15 cellular contexts compared by ENCODE assay signal in genomic region chr16:11418506-11418905, GRCh38.
DNase-seq lines count a peak whose midpoint lies in the region; TF ChIP-seq lines count a peak whose summit lies in the region.
"Had no signal": no experiment of that assay in that cellular context is flagged by ENCODE, and none has a peak within 500 bp of the region (broad histone marks: within the 10 kb centered on the region; RNA-seq: fewer than 3 reads in every experiment).

No MANE protein-coding gene starts in this region.

- DNase-seq in AG10803 (ENCODE audit: low read depth): peak; percentile 43
- peak; percentile 41 for DNase-seq in GM04503 (ENCODE audit: low read depth)
- peak; percentile 71 for DNase-seq in SK-MEL-5 (ENCODE audit: low read depth, low spot score)
- DNase-seq in fibroblast of the aortic adventitia (ENCODE audit: low read depth): peak; percentile 19
- no peak for DNase-seq in endothelial cell (ENCODE audit: low spot score)
- no peak for DNase-seq in NOMO-1 (lab: John Stamatoyannopoulos, UW; ENCODE audit: unreplicated experiment in 2 of 2)
- DNase-seq in central memory CD4-positive, alpha-beta T cell: no peak
- no peak for DNase-seq in activated CD4-positive, alpha-beta T cell treated with anti-CD3 and anti-CD28 coated beads, Interleukin-2, amount 10 ng/mL, durations not matched to agents 24 days and 14 days
- DNase-seq: CD4-positive, CD25-positive, alpha-beta regulatory T cell; DMS53; GM23248; H9 had no signal

- intact Hi-C loops in activated CD4-positive, alpha-beta T cell treated with anti-CD3 and anti-CD28 coated beads, Interleukin-2, amount 10 ng/mL, durations not matched to agents 24 days and 14 days (cut with micrococcal nuclease): no loop called here

- H3K4me3 ChIP-seq in AG10803 (ENCODE audit: low read length): no peak overlapping the region
- H3K4me3 ChIP-seq in fibroblast of the aortic adventitia (ENCODE audit: low read depth, low read length): no peak overlapping the region
- H3K4me3 ChIP-seq: A549; BLaER1 treated with 17β-estradiol and CSF1 and Interleukin-3, amounts not matched to agents 10 nM and 100 nM; GM12878; GM23248 had no signal

- no peak overlapping the region for H3K27ac Mint-ChIP-seq in endothelial cell (ENCODE audit: unreplicated experiment)
- no peak overlapping the region for H3K27ac Mint-ChIP-seq in activated CD4-positive, alpha-beta T cell treated with anti-CD3 and anti-CD28 coated beads, Interleukin-2, amount 10 ng/mL, durations not matched to agents 24 days and 14 days
- H3K27ac Mint-ChIP-seq: CD4-positive, CD25-positive, alpha-beta regulatory T cell had no signal

- peaks cover 9% of the 10 kb centered on the region for H3K4me1 Mint-ChIP-seq in endothelial cell (ENCODE audit: unreplicated experiment)
- peaks cover 2% of the 10 kb centered on the region for H3K4me1 Mint-ChIP-seq in activated CD4-positive, alpha-beta T cell treated with anti-CD3 and anti-CD28 coated beads, Interleukin-2, amount 10 ng/mL, durations not matched to agents 24 days and 14 days
- H3K4me1 Mint-ChIP-seq: CD4-positive, CD25-positive, alpha-beta regulatory T cell had no signal

- no peaks in the 10 kb centered on the region for H3K9me3 Mint-ChIP-seq in endothelial cell (ENCODE audit: unreplicated experiment)
- no peaks in the 10 kb centered on the region for H3K9me3 Mint-ChIP-seq in activated CD4-positive, alpha-beta T cell treated with anti-CD3 and anti-CD28 coated beads, Interleukin-2, amount 10 ng/mL, durations not matched to agents 24 days and 14 days
- H3K9me3 Mint-ChIP-seq: H9 had no signal

- no peak overlapping the region for H3K4me3 Mint-ChIP-seq in endothelial cell (ENCODE audit: unreplicated experiment)
- no peak overlapping the region for H3K4me3 Mint-ChIP-seq in activated CD4-positive, alpha-beta T cell treated with anti-CD3 and anti-CD28 coated beads, Interleukin-2, amount 10 ng/mL, durations not matched to agents 24 days and 14 days
- H3K4me3 Mint-ChIP-seq: CD4-positive, CD25-positive, alpha-beta regulatory T cell; H9 had no signal

- no peaks in the 10 kb centered on the region for H3K36me3 Mint-ChIP-seq in endothelial cell (ENCODE audit: low read depth, unreplicated experiment)
- H3K36me3 Mint-ChIP-seq in activated CD4-positive, alpha-beta T cell treated with anti-CD3 and anti-CD28 coated beads, Interleukin-2, amount 10 ng/mL, durations not matched to agents 24 days and 14 days (ENCODE audit: low read depth): no peaks in the 10 kb centered on the region
- H3K36me3 Mint-ChIP-seq: CD4-positive, CD25-positive, alpha-beta regulatory T cell had no signal

- TF ChIP-seq CTCF in AG10803 (conservative IDR thresholded peaks at IDR 0.05; ENCODE audit: low read length): no peak
- TF ChIP-seq CTCF in fibroblast of the aortic adventitia (IDR thresholded peaks at IDR 0.05; ENCODE audit: insufficient read depth, low read length): no peak
- TF ChIP-seq CTCF in endothelial cell (IDR thresholded peaks at IDR 0.05; ENCODE audit: unreplicated experiment): no peak

- in situ Hi-C loops in SK-MEL-5 (cut with HindIII; ENCODE audit: low pct_unique_long_range_greater_than_20kb, low sequenced_read_pairs): no loop called here

- peaks cover 8% of the 10 kb centered on the region for H3K27me3 Mint-ChIP-seq in endothelial cell (ENCODE audit: unreplicated experiment)
- H3K27me3 Mint-ChIP-seq in activated CD4-positive, alpha-beta T cell treated with anti-CD3 and anti-CD28 coated beads, Interleukin-2, amount 10 ng/mL, durations not matched to agents 24 days and 14 days: peaks cover 2% of the 10 kb centered on the region
- H3K27me3 Mint-ChIP-seq: CD4-positive, CD25-positive, alpha-beta regulatory T cell had no signal

Comparison
In these comparisons a context has a peak if more than half of its experiments do, and no peak if none do; other contexts are left out.
1. DNase-seq: peak in AG10803 (single experiment), GM04503 (single experiment), SK-MEL-5 (single experiment) and fibroblast of the aortic adventitia (single experiment); none in endothelial cell (single experiment), NOMO-1 (0 of 2), central memory CD4-positive, alpha-beta T cell (single experiment) and activated CD4-positive, alpha-beta T cell treated with anti-CD3 and anti-CD28 coated beads, Interleukin-2, amount 10 ng/mL, durations not matched to agents 24 days and 14 days (single experiment).